ENCODE assay signal across 8 cellular contexts in genomic region chr12:56221757-56222530, GRCh38. TPM values are rescaled to one million over a fixed set of nuclear protein-coding genes. Genes with fewer than 3 reads are reported as not detected.
DNase-seq lines count a peak whose midpoint lies in the region; ATAC-seq, FAIRE-seq and TF ChIP-seq lines count a peak whose summit lies in the region.

TSS of gene RNF41 (minus strand) at chr12:56221922. CDS start at chr12:56214047, 7,875 bp downstream.

- TF ChIP-seq CTCF in type B pancreatic cell (conservative IDR thresholded peaks at IDR 0.05): peak; percentile 33

- H3K27ac Mint-ChIP-seq in T-cell: peak within 1 kb of the TSS; percentile 98 to 99
- H3K27ac Mint-ChIP-seq in type B pancreatic cell: peak within 1 kb of the TSS; percentile 99

- peak within 1 kb of the TSS; percentile 88 for H3K27ac ChIP-seq in adipose tissue (ENCODE audit: low read depth, low read length)

- WGBS in adipose tissue, 3 donors: 1% methylated on average over 41 to 42 of the region's 42 CpGs

- peak; percentile 82 for ATAC-seq in HG02840 (IDR thresholded peaks at IDR 0.05; ENCODE audit: low FRiP score, unreplicated experiment)
- peak; percentile 81 to 85 (median 82) for ATAC-seq in T-cell (replicated peaks in 1 of 4)

- peak within 1 kb of the TSS; percentile 98 to 100 (median 98) for H3K4me3 Mint-ChIP-seq in T-cell
- peak within 1 kb of the TSS; percentile 99 for H3K4me3 Mint-ChIP-seq in type B pancreatic cell

- H3K4me1 Mint-ChIP-seq in T-cell (peaks cover 45 to 52% (median 49%) of the 10 kb centered on the region in 3 donors), type B pancreatic cell (ENCODE audit: unreplicated experiment) (peaks cover 36% of the 10 kb centered on the region)

- POLR2A ChIA-PET in T-cell (lab: Charles Lee): interaction anchor here (0.6 to 1.7 kb wide), 9 partner anchors 8 to 195 kb away, joined by 3 to 10 read pairs (median 5); partner anchors contain the start of genes ESYT1 (in 1 of the 2), PA2G4 (in 1 of the 2), SMARCC2 (in 1 of the 2) and STAT2 (in 1 of the 2)

- H3K27me3 Mint-ChIP-seq in T-cell (no peaks in the 10 kb centered on the region), type B pancreatic cell (no peaks in the 10 kb centered on the region)

- H3K9me3 Mint-ChIP-seq in T-cell (no peaks in the 10 kb centered on the region), type B pancreatic cell (no peaks in the 10 kb centered on the region)

- peaks cover 2% of the 10 kb centered on the region for H3K36me3 Mint-ChIP-seq in T-cell
- no peaks in the 10 kb centered on the region for H3K36me3 Mint-ChIP-seq in type B pancreatic cell

- intact Hi-C loops in cardiac septum (cut with DNase I): loop anchor here (2.0 to 5.0 kb wide), 2 partner anchors 35 to 45 kb away; partner anchors contain the start of genes ANKRD52 and COQ10A

- CTCF ChIA-PET in T-cell (lab: Charles Lee): interaction anchor here (0.5 to 3.0 kb wide), 41 partner anchors 7 to 1301 kb away, joined by 3 to 36 read pairs (median 4); partner anchors contain the start of genes SMARCC2 (in 2 of the 2), ANKRD52 (in 1 of the 2), COQ10A (in 1 of the 2) and CS (in 1 of the 2)

- peak; percentile 91 for TF ChIP-seq POLR2A in GM12891 (IDR thresholded peaks at IDR 0.05; ENCODE audit: low read depth, low read length)

- DNase-seq in GM12891 (ENCODE audit: insufficient read length, low spot score): peak; percentile 94
- DNase-seq in NCI-H1436 treated with DMSO at 0.1 percent for 48 hours (lab: John Stamatoyannopoulos, UW): peak; percentile 61
- peak; percentile 80 to 94 (median 89) for DNase-seq in T-cell
- DNase-seq in cardiac septum (ENCODE audit: low spot score): peak; percentile 99
- peak; percentile 97 for DNase-seq in pons (ENCODE audit: low spot score)
- peak; percentile 95 for DNase-seq in type B pancreatic cell (ENCODE audit: extremely low spot score, unreplicated experiment)

- peak; percentile 97 for FAIRE-seq in GM12891 (lab: Jason Lieb, UNC)

TF ChIP-seq in GM12891, 5 proteins besides CTCF, POLR2A, EP300 and RAD21:
- TF ChIP-seq POU2F2 (IDR thresholded peaks at IDR 0.05; ENCODE audit: low read depth, low read length) (peak; percentile 10; the same call in 1 of the 2 replicates), TAF1 (IDR thresholded peaks at IDR 0.05; ENCODE audit: low read depth, low read length) (peak; percentile 77), POLR2AphosphoS5 (IDR thresholded peaks at IDR 0.05; ENCODE audit: low read depth, low read length) (peak; percentile 72), SPI1 (IDR thresholded peaks at IDR 0.05; ENCODE audit: low read depth, low read length) (peak; percentile 47), PAX5 (IDR thresholded peaks at IDR 0.05; ENCODE audit: insufficient read depth, low read length, severe bottlenecking) (no peak)

RNA-seq across cellular contexts. Expression of gene RNF41, which starts in this region (rescaled TPM):
- polyA plus RNA-seq in GM12891 (2012; ENCODE audit: low read depth, missing spikeins): 14.9 TPM
- total RNA-seq in T-cell: 10 to 100 TPM; 26.3 to 43.1 (median 39.4) TPM
- 10 to 100 TPM; 15.3 to 51.7 (median 26.7) TPM for polyA plus RNA-seq in adipose tissue
- total RNA-seq in cardiac septum: 40.7 TPM
- total RNA-seq in type B pancreatic cell (ENCODE audit: low replicate concordance): 33.7 and 37.7 TPM in 2 replicates

Comparison
In these comparisons a context has a peak if more than half of its experiments do, and no peak if none do; other contexts are left out.
1. Peak in every context shown above with its lines: DNase-seq, ATAC-seq and H3K27ac ChIP-seq.